Comparison of ENCODE assay signal across 8 cellular contexts in the genomic region with DNA sequence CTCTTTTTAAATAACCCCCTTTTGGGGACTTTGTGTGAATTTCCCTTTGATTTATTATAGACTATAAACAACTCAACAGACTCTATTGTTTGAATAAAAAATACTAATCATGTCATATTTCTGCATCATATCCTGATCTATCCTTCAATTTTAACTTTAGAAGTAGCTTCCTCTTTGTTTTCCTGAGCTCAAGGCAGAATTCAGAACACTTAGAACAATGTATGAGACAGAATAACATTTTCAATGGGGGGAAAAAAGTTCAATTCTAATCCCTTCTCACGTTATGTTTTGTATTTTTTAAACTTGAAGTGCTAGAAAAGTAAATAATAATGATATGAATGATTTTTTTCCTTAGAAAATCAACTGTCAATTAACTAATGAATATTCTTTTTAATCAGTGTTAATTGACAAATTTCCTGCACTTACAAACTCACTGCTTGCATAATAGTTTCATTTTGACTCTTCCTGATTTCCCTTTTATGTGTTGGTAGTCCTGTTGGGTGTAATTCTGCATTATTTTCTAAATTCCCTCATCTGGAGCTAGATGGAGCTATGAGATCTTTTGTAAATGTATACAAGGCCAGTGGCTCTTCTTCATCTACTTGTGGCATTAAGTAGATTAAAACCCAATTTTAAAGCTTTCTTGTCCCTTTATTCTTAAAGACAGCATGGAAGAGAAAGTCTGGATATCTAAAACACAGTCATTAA.
DNase-seq lines count a peak whose midpoint lies in the region; ATAC-seq, FAIRE-seq and TF ChIP-seq lines count a peak whose summit lies in the region.

No MANE protein-coding gene starts in this region.

- H3K9ac ChIP-seq in GM12878 (ENCODE audit: control insufficient read depth, insufficient read depth, low read length), result no peak overlapping the region

- no peaks in the 10 kb centered on the region for H3K4me1 ChIP-seq in GM12878 (ENCODE audit: control insufficient read depth, insufficient read depth, low read length)
- H3K4me1 ChIP-seq in lower lobe of right lung, result peaks cover 7% of the 10 kb centered on the region

- in situ Hi-C loops in GM12878 (cut with MboI), result no loop called here

- H2AFZ ChIP-seq in GM12878 (ENCODE audit: control insufficient read depth, low read depth, low read length), result no peak overlapping the region

- intact Hi-C loops in GM12878 (cut with micrococcal nuclease; ENCODE audit: unreplicated experiment) (no loop called here), lower lobe of right lung (cut with DNase I) (no loop called here)

- 0% methylated on average over 1 of the region's 1 CpG for WGBS in GM12878 (ENCODE audit: insufficient coverage, insufficient replicate concordance, low lambda C conversion rate, missing lambda C conversion rate)

- H3K4me3 ChIP-seq in GM12878 (no peak overlapping the region), lower lobe of right lung (no peak overlapping the region)

- CTCF ChIA-PET in GM12878 (lab: Yijun Ruan, JAX), result interaction anchor here (0.9 to 1.5 kb wide), 2 partner anchors 10 to 805 kb away, joined by 3 to 5 read pairs; no protein-coding TSS in a partner anchor

- H3K27ac ChIP-seq in GM12878 (ENCODE audit: control insufficient read depth, insufficient read depth), result no peak overlapping the region
- H3K27ac ChIP-seq in lower lobe of right lung, result no peak overlapping the region

- SMC1A ChIA-PET in GM12878 (lab: Charles Lee; ENCODE audit: uncharacterized antibody, unreplicated experiment), result no interaction called here

- H3K9me3 ChIP-seq in GM12878 (replicated peaks; ENCODE audit: control insufficient read depth, insufficient read depth, low read length), result no peaks in the 10 kb centered on the region
- H3K9me3 ChIP-seq in lower lobe of right lung, result no peaks in the 10 kb centered on the region

- TF ChIP-seq CTCF in GM12878 (IDR thresholded peaks at IDR 0.05 in 2 of 3, conservative IDR thresholded peaks at IDR 0.05 in 1 of 3; ENCODE audit: control insufficient read depth in 2 of 3, extremely low read depth in 1 of 3, insufficient read depth in 1 of 3, low read depth in 3 of 3, low read length in 3 of 3), result peak in 2 of 3 experiments; percentile 10 to 29; a peak in 2 of 6 replicates
- TF ChIP-seq CTCF in lower lobe of right lung (IDR thresholded peaks at IDR 0.05), result peak; percentile 20

- no peaks in the 10 kb centered on the region for H3K27me3 ChIP-seq in GM12878 (replicated peaks in 1 of 2; ENCODE audit: control insufficient read depth in 2 of 2, insufficient read depth in 2 of 2, low read length in 1 of 2)
- H3K27me3 ChIP-seq in lower lobe of right lung (ENCODE audit: low read depth), result no peaks in the 10 kb centered on the region

- RAD21 ChIA-PET in GM12878 (lab: Charles Lee; ENCODE audit: unreplicated experiment), result interaction anchor here (2.1 kb wide), 1 partner anchor 804 kb away, joined by 7 read pairs; no protein-coding TSS in a partner anchor

- TF ChIP-seq EP300 in GM12878 (IDR thresholded peaks at IDR 0.05; ENCODE audit: borderline replicate concordance in 1 of 2, control insufficient read depth in 1 of 2, low read depth in 2 of 2, low read length in 2 of 2), result no peak

- FAIRE-seq in GM12878 (lab: Jason Lieb, UNC), result no peak

- DNase-seq in ELR (ENCODE audit: low read depth) (peak; percentile 37), NCI-H1105 (lab: John Stamatoyannopoulos, UW) (peak; percentile 0), GM12878 (ENCODE audit: low read depth, low spot score) (no peak), lower lobe of right lung (no peak), epidermal melanocyte (ENCODE audit: insufficient read length, low spot score) (no peak)
- no peak for DNase-seq in stimulated activated naive CD4-positive, alpha-beta T cell treated with Interleukin-2 at 50 U/mL for 16 hours (lab: John Stamatoyannopoulos, UW)

- peak; percentile 40; the same call in 1 of the 2 replicates for TF ChIP-seq RAD21 in GM12878 (IDR thresholded peaks at IDR 0.05; ENCODE audit: insufficient read depth, low read depth, low read length)

- no peak overlapping the region for H3K4me2 ChIP-seq in GM12878 (ENCODE audit: control insufficient read depth, insufficient read depth)

- H3K79me2 ChIP-seq in GM12878 (ENCODE audit: control insufficient read depth, insufficient read depth, low read length), result no peaks in the 10 kb centered on the region

- no TSS peak for BruUV-seq in GM12878 (replicated peaks; lab: Mats Ljungman, UMichigan)

- ATAC-seq in GM12878 (peak; percentile 54), lower lobe of right lung (no peak), GM21381 (IDR thresholded peaks at IDR 0.05; ENCODE audit: unreplicated experiment) (no peak), HG03439 (IDR thresholded peaks at IDR 0.05; ENCODE audit: unreplicated experiment) (no peak)

- H4K20me1 ChIP-seq in GM12878 (ENCODE audit: control insufficient read depth, insufficient read depth), result no peaks in the 10 kb centered on the region

- TF ChIP-seq POLR2A in GM12878 (IDR thresholded peaks at IDR 0.05; ENCODE audit: low read depth, low read length), result no peak

- no peaks in the 10 kb centered on the region for H3K36me3 ChIP-seq in GM12878 (ENCODE audit: control insufficient read depth in 2 of 2, insufficient read depth in 2 of 2, low read length in 1 of 2)
- H3K36me3 ChIP-seq in lower lobe of right lung, result no peaks in the 10 kb centered on the region

- POLR2A ChIA-PET in GM12878 (lab: Charles Lee), result no interaction called here

TF ChIP-seq in GM12878, 131 proteins besides CTCF, POLR2A, EP300 and RAD21:
- TF ChIP-seq TBL1XR1 (IDR thresholded peaks at IDR 0.05; ENCODE audit: low read depth, low read length) (no peak), JUNB (IDR thresholded peaks at IDR 0.05) (peak; percentile 59)

Comparison
In these comparisons a context has a peak if more than half of its experiments do, and no peak if none do; other contexts are left out.
1. DNase-seq: peak in ELR (single experiment) and NCI-H1105 (single experiment); none in GM12878 (single experiment), lower lobe of right lung (single experiment), epidermal melanocyte (single experiment) and stimulated activated naive CD4-positive, alpha-beta T cell treated with Interleukin-2 at 50 U/mL for 16 hours (single experiment).